10 cellular contexts compared by ENCODE assay signal in genomic region chr7:2138146-2138765, GRCh38.
A peak's percentile ranks its signal among the peaks of the same experiment; 100 is the strongest.
DNase-seq lines count a peak whose midpoint lies in the region; ATAC-seq and TF ChIP-seq lines count a peak whose summit lies in the region.
"Had no signal": no experiment of that assay in that cellular context is flagged by ENCODE, and none has a peak within 500 bp of the region (broad histone marks: within the 10 kb centered on the region; RNA-seq: fewer than 3 reads in every experiment).

No MANE protein-coding gene starts in this region.

- DNase-seq in GM10266 (ENCODE audit: extremely low spot score) (peak; percentile 93), LoVo (ENCODE audit: low spot score) (no peak)
- peak; percentile 67 for DNase-seq in activated effector memory CD4-positive, alpha-beta T cell treated with anti-CD3 and anti-CD28 coated beads, Interleukin-2, amount 50 U/mL, for 16 hours
- DNase-seq in stimulated activated CD4-positive, alpha-beta T cell treated with anti-CD3 and anti-CD28 coated beads, Interleukin-1b, Interleukin-23, amount 100 ng/mL, for 24 hours (ENCODE audit: low read depth in 4 of 4, low spot score in 1 of 4), result peak; percentile 7 to 40 (median 16)
- DNase-seq: GF-D8, KG1 had no signal

- no peak for TF ChIP-seq CTCF in GM10266 (IDR thresholded peaks at IDR 0.05; ENCODE audit: control insufficient read depth, insufficient read depth, low read depth, missing control alignments)

- peak; percentile 82 for ATAC-seq in HG03354 (IDR thresholded peaks at IDR 0.05; ENCODE audit: poor library complexity, severe bottlenecking, unreplicated experiment)
- ATAC-seq in HG02623 (IDR thresholded peaks at IDR 0.05; ENCODE audit: unreplicated experiment), result no peak
- no peak for ATAC-seq in HG02973 (IDR thresholded peaks at IDR 0.05; ENCODE audit: unreplicated experiment)
- ATAC-seq in GM21723 (IDR thresholded peaks at IDR 0.05; ENCODE audit: unreplicated experiment), result no peak
